ENCODE assay signal across 2 cellular contexts in genomic region chr7:22995011-22995410, GRCh38.
TF ChIP-seq lines count a peak whose summit lies in the region.

No MANE protein-coding gene starts in this region.

TF ChIP-seq in GM12891, 5 proteins besides CTCF, POLR2A, EP300 and RAD21:
- no peak for TF ChIP-seq POU2F2 (IDR thresholded peaks at IDR 0.05; ENCODE audit: low read depth, low read length)
- TF ChIP-seq TAF1 (IDR thresholded peaks at IDR 0.05; ENCODE audit: low read depth, low read length): no peak
- TF ChIP-seq SPI1 (IDR thresholded peaks at IDR 0.05; ENCODE audit: low read depth, low read length): no peak
- no peak for TF ChIP-seq POLR2AphosphoS5 (IDR thresholded peaks at IDR 0.05; ENCODE audit: low read depth, low read length)
- TF ChIP-seq PAX5 (IDR thresholded peaks at IDR 0.05; ENCODE audit: insufficient read depth, low read length, severe bottlenecking): no peak

TF ChIP-seq in K562, 482 proteins besides CTCF, POLR2A, EP300 and RAD21:
- TF ChIP-seq, protein P1, sequence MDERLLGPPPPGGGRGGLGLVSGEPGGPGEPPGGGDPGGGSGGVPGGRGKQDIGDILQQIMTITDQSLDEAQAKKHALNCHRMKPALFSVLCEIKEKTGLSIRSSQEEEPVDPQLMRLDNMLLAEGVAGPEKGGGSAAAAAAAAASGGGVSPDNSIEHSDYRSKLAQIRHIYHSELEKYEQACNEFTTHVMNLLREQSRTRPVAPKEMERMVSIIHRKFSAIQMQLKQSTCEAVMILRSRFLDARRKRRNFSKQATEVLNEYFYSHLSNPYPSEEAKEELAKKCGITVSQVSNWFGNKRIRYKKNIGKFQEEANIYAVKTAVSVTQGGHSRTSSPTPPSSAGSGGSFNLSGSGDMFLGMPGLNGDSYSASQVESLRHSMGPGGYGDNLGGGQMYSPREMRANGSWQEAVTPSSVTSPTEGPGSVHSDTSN (CRISPR knock-in tag; IDR thresholded peaks at IDR 0.05; ENCODE audit: low read depth): no peak
- TF ChIP-seq, protein P1 (tag; conservative IDR thresholded peaks at IDR 0.05; ENCODE audit: low read depth): peak; percentile 54; the same call in 1 of the 2 replicates
- TF ChIP-seq FOSL1 (tag; conservative IDR thresholded peaks at IDR 0.05) (no peak), ZNF644 (tag; IDR thresholded peaks at IDR 0.05; ENCODE audit: low read depth) (no peak), MEIS2 (IDR thresholded peaks at IDR 0.05; ENCODE audit: partially characterized antibody) (peak; percentile 38), PKNOX1 (IDR thresholded peaks at IDR 0.05) (peak; percentile 76)
TF ChIP-seq in K562: peak in this region for 3.
